ENCODE assay signal across 8 cellular contexts in the genomic region with DNA sequence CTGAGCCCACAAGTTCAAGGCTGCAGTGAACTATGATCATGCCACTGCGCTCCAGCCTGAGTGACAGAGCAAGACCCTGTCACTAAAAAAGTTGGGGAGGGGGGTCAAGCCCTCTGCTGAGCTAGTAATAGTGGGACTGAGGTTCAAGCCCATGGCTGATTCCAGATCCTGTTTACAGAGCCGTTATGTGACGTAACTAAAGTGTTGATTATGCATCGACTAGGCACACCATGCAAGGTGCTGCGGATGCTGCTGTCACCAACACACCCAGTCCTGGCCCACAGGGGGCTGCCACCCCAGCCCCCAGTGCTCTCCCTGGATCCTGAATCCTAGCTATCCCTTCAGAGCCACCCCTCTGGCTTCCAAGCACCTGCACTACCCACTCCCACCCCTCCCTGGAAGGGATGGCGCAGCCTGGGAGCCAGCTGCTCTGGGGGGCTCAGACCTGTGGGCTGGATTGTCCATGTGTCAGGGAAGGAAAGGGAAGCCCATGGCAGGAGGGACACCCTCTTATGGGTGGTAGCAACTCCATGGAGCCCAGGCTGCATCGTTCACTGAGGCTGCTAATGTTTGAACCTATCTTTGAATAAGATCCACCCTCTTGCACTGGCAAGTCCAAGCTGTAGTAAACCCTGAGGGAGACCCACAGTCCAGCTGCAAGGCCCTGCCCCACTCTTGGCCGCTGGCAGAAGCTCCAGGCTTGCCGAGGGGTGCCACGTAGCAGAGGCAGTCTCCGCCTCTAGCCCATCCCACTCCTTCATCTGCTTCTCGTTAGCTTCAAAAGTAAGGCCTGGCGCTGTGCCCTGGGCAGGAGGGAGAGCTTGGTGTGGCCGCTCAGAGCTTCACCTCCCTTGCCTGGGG.
A peak's percentile ranks its signal among the peaks of the same experiment; 100 is the strongest.
DNase-seq lines count a peak whose midpoint lies in the region; FAIRE-seq and TF ChIP-seq lines count a peak whose summit lies in the region.

No MANE protein-coding gene starts in this region.

- peak overlapping the region; percentile 46 for H3K9ac ChIP-seq in mucosa of stomach (ENCODE audit: low read length)

- no peaks in the 10 kb centered on the region for H3K36me3 ChIP-seq in mucosa of stomach (ENCODE audit: control insufficient read depth, insufficient read depth, low read length)

- peaks cover 62% of the 10 kb centered on the region for H3K4me1 ChIP-seq in mucosa of stomach (ENCODE audit: control insufficient read depth, insufficient read depth, low read length)

- DNase-seq in EL (peak; percentile 96), NCI-H345 treated with DMSO at 0.1 percent for 48 hours (lab: John Stamatoyannopoulos, UW; ENCODE audit: unreplicated experiment) (peak; percentile 26), dedifferentiated amniotic fluid mesenchymal stem cell (ENCODE audit: extremely low spot score) (peak; percentile 97), midbrain (lab: John Stamatoyannopoulos, UW) (no peak), NOMO-1 treated with DMSO at 0.1 percent for 48 hours (lab: John Stamatoyannopoulos, UW; ENCODE audit: unreplicated experiment) (no peak), GM12892 (ENCODE audit: insufficient read length) (no peak)
- no peak for DNase-seq in activated T-cell treated with anti-CD3 and anti-CD28 coated beads, Interleukin-2, amount 50 U/mL, for 1 hour

- peak overlapping the region; percentile 5 for H3K4me3 ChIP-seq in mucosa of stomach (ENCODE audit: low read length)

- no peak for FAIRE-seq in GM12892 (lab: Jason Lieb, UNC)

- H3K9me3 ChIP-seq in mucosa of stomach (ENCODE audit: control insufficient read depth, low read length) = no peaks in the 10 kb centered on the region

- no peaks in the 10 kb centered on the region for H3K27me3 ChIP-seq in mucosa of stomach (ENCODE audit: control insufficient read depth, insufficient read depth, low read length)

- no peak for TF ChIP-seq POLR2A in GM12892 (IDR thresholded peaks at IDR 0.05; ENCODE audit: low read depth, low read length)

Comparison
In these comparisons a context has a peak if more than half of its experiments do, and no peak if none do; other contexts are left out.
1. DNase-seq: peak in EL (single experiment), NCI-H345 treated with DMSO at 0.1 percent for 48 hours (single experiment) and dedifferentiated amniotic fluid mesenchymal stem cell (single experiment); none in activated T-cell treated with anti-CD3 and anti-CD28 coated beads, Interleukin-2, amount 50 U/mL, for 1 hour (single experiment), midbrain (single experiment), NOMO-1 treated with DMSO at 0.1 percent for 48 hours (single experiment) and GM12892 (single experiment).